ENCODE assay signal across 26 cellular contexts in the genomic region with DNA sequence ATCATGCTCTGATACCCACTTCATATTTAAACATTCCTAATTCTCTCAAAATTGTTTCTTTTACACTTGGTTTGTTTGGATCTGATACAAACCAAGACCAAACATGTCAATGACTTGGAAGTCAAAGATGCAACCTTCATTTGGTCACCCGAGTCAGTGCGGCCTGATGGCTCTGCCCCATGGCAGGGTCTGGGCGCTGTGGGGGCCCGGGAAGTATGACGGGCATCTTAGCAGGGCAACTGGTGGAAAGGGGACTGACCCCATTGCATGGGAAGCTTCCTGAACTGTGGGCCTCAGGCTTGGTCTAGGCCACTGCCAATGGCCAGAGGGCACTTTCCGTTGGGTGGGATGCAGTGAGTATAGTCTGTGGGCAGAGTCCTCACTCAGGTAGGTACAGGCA.
DNase-seq lines count a peak whose midpoint lies in the region; ATAC-seq, FAIRE-seq and TF ChIP-seq lines count a peak whose summit lies in the region.
"Had no signal": no experiment of that assay in that cellular context is flagged by ENCODE, and none has a peak within 500 bp of the region (broad histone marks: within the 10 kb centered on the region; RNA-seq: fewer than 3 reads in every experiment).

No MANE protein-coding gene starts in this region.

- WGBS in HepG2 (ENCODE audit: low lambda C conversion rate): 97% methylated on average over 6 of the region's 6 CpGs
- WGBS in right lobe of liver (ENCODE audit: insufficient coverage, low coverage, low lambda C conversion rate, missing lambda C conversion rate): 100% methylated on average over 1 of the region's 6 CpGs
- WGBS in neuronal stem cell (ENCODE audit: extremely low coverage in 2 of 2, insufficient read length in 2 of 2, insufficient replicate concordance in 1 of 2), 2 donors: no CpG with 5 or more reads among the region's 6 CpGs

- no peak overlapping the region for H3K27ac ChIP-seq in HepG2 (ENCODE audit: extremely low read length, insufficient read depth, low read length)
- no peak overlapping the region for H3K27ac ChIP-seq in right lobe of liver
- peak overlapping the region in 7 of 11 experiments; percentile 40 to 77 (median 65); a peak in 11 of 22 replicates for H3K27ac ChIP-seq in BLaER1 treated with 17β-estradiol and CSF1 and Interleukin-3, amounts not matched to agents 10 nM and 100 nM
- no peak overlapping the region for H3K27ac ChIP-seq in neuronal stem cell (replicated peaks; ENCODE audit: low read length)
- H3K27ac ChIP-seq in coronary artery: no peak overlapping the region

- TF ChIP-seq RAD21 in HepG2 (CRISPR knock-in tag; IDR thresholded peaks at IDR 0.05): no peak

- no peak overlapping the region for H3K4ac ChIP-seq in neuronal stem cell (ENCODE audit: low read length)

- H2BK120ac ChIP-seq in neuronal stem cell (ENCODE audit: low read depth, low read length): no peak overlapping the region

- H3K79me2 ChIP-seq in HepG2 (ENCODE audit: insufficient read depth, low read length): no peaks in the 10 kb centered on the region

- H3K27me3 ChIP-seq in HepG2 (ENCODE audit: control insufficient read depth in 1 of 2, insufficient read depth in 2 of 2, low read length in 2 of 2): no peaks in the 10 kb centered on the region
- no peaks in the 10 kb centered on the region for H3K27me3 ChIP-seq in right lobe of liver
- no peaks in the 10 kb centered on the region for H3K27me3 ChIP-seq in BLaER1 treated with 17β-estradiol and CSF1 and Interleukin-3, amounts not matched to agents 10 nM and 100 nM
- H3K27me3 ChIP-seq in neuronal stem cell (ENCODE audit: control insufficient read depth in 3 of 3, insufficient read depth in 3 of 3, low read depth in 1 of 3, low read length in 3 of 3): no peaks in the 10 kb centered on the region
- H3K27me3 ChIP-seq: BE2C had no signal

- H3K14ac ChIP-seq in neuronal stem cell (ENCODE audit: low read length): no peak overlapping the region

- ATAC-seq in HepG2 (no peak), right lobe of liver (no peak), GM21367 (IDR thresholded peaks at IDR 0.05; ENCODE audit: unreplicated experiment) (no peak)
- ATAC-seq: GM12878 had no signal

- no peak overlapping the region for H2BK5ac ChIP-seq in neuronal stem cell (ENCODE audit: low read length)

- no peaks in the 10 kb centered on the region for H4K20me1 ChIP-seq in HepG2 (ENCODE audit: insufficient read depth, low read length)
- peaks cover 0 to 24% (median 0%) of the 10 kb centered on the region in 11 experiments; a peak in 3 of 22 replicates for H4K20me1 ChIP-seq in BLaER1 treated with 17β-estradiol and CSF1 and Interleukin-3, amounts not matched to agents 10 nM and 100 nM

- H3K36me3 ChIP-seq in HepG2 (replicated peaks in 1 of 2; ENCODE audit: control insufficient read depth in 1 of 2, insufficient read depth in 2 of 2, low read length in 2 of 2) (peaks cover 0 to 4% of the 10 kb centered on the region in 2 experiments; a peak in 2 of 5 replicates), right lobe of liver (no peaks in the 10 kb centered on the region), neuronal stem cell (replicated peaks in 1 of 2; ENCODE audit: control insufficient read depth in 2 of 2, insufficient read depth in 2 of 2, low read length in 2 of 2) (peaks cover 9 to 42% of the 10 kb centered on the region in 2 donors)
- H3K36me3 ChIP-seq in BLaER1 treated with 17β-estradiol and CSF1 and Interleukin-3, amounts not matched to agents 10 nM and 100 nM: peaks cover 0 to 64% (median 18%) of the 10 kb centered on the region in 11 experiments; a peak in 12 of 22 replicates
- H3K36me3 ChIP-seq: BE2C had no signal

- H3K9ac ChIP-seq in HepG2 (ENCODE audit: insufficient read depth, low read depth, low read length): no peak overlapping the region
- H3K9ac ChIP-seq in BLaER1 treated with 17β-estradiol and CSF1 and Interleukin-3, amounts not matched to agents 10 nM and 100 nM: no peak overlapping the region
- H3K9ac ChIP-seq in neuronal stem cell (ENCODE audit: low read depth, low read length, poor library complexity): peak overlapping the region; percentile 1

- no peak overlapping the region for H2AK5ac ChIP-seq in neuronal stem cell (ENCODE audit: low read depth, low read length)

- no peak overlapping the region for H4K8ac ChIP-seq in neuronal stem cell (ENCODE audit: low read depth, low read length)

- H4K91ac ChIP-seq in neuronal stem cell (ENCODE audit: low read depth, low read length, poor library complexity): no peak overlapping the region

- H3K4me3 ChIP-seq in HepG2 (replicated peaks in 1 of 3; ENCODE audit: insufficient read depth in 1 of 3, low read depth in 2 of 3, low read length in 3 of 3) (no peak overlapping the region), right lobe of liver (no peak overlapping the region), neuronal stem cell (ENCODE audit: low read length in 2 of 2) (peak overlapping the region in 1 of 2 donors; percentile 13), coronary artery (no peak overlapping the region)
- no peak overlapping the region for H3K4me3 ChIP-seq in BLaER1 treated with 17β-estradiol and CSF1 and Interleukin-3, amounts not matched to agents 10 nM and 100 nM
- H3K4me3 ChIP-seq: GM12878 had no signal

- H3K79me1 ChIP-seq in neuronal stem cell (ENCODE audit: low read depth, low read length): no peaks in the 10 kb centered on the region

- H2BK12ac ChIP-seq in neuronal stem cell (ENCODE audit: low read length): no peak overlapping the region

- no peak overlapping the region for H2BK15ac ChIP-seq in neuronal stem cell (ENCODE audit: low read length)

- no peak overlapping the region for H2AFZ ChIP-seq in HepG2 (ENCODE audit: low read length)
- H2AFZ ChIP-seq in neuronal stem cell (ENCODE audit: low read length): no peak overlapping the region

- H3K9me3 ChIP-seq in HepG2 (ENCODE audit: low read length) (no peaks in the 10 kb centered on the region), right lobe of liver (no peaks in the 10 kb centered on the region), neuronal stem cell (replicated peaks in 1 of 2; ENCODE audit: control insufficient read depth in 2 of 2, insufficient read depth in 1 of 2, low read depth in 1 of 2, low read length in 2 of 2) (peaks cover 0 to 11% of the 10 kb centered on the region in 2 donors)
- peaks cover 0 to 9% (median 0%) of the 10 kb centered on the region in 11 experiments; a peak in 2 of 22 replicates for H3K9me3 ChIP-seq in BLaER1 treated with 17β-estradiol and CSF1 and Interleukin-3, amounts not matched to agents 10 nM and 100 nM (replicated peaks in 1 of 11)
- H3K9me3 ChIP-seq: BE2C had no signal

- POLR2A ChIA-PET in HepG2 (lab: Yijun Ruan, JAX): interaction anchor here (0.5 kb wide), 1 partner anchor 524 kb away, joined by 3 read pairs; a partner anchor contains a TSS

- intact Hi-C loops in HepG2 (cut with micrococcal nuclease; ENCODE audit: unreplicated experiment) (no loop called here), right lobe of liver (cut with DNase I) (no loop called here)

- H3K4me2 ChIP-seq in HepG2 (ENCODE audit: low read depth, low read length) (no peak overlapping the region), neuronal stem cell (ENCODE audit: insufficient read depth, low read length, poor library complexity, severe bottlenecking) (no peak overlapping the region)
- peak overlapping the region; percentile 76 to 93 (median 86) for H3K4me2 ChIP-seq in BLaER1 treated with 17β-estradiol and CSF1 and Interleukin-3, amounts not matched to agents 10 nM and 100 nM

- H3K4me1 ChIP-seq in HepG2 (ENCODE audit: insufficient read depth, low read length): peaks cover 10% of the 10 kb centered on the region
- no peaks in the 10 kb centered on the region for H3K4me1 ChIP-seq in right lobe of liver
- H3K4me1 ChIP-seq in BLaER1 treated with 17β-estradiol and CSF1 and Interleukin-3, amounts not matched to agents 10 nM and 100 nM: peaks cover 24 to 72% (median 62%) of the 10 kb centered on the region in 10 experiments
- peaks cover 0 to 4% of the 10 kb centered on the region in 2 donors for H3K4me1 ChIP-seq in neuronal stem cell (ENCODE audit: control insufficient read depth in 2 of 2, insufficient read depth in 1 of 2, low read depth in 1 of 2, low read length in 2 of 2)
- H3K4me1 ChIP-seq: BE2C had no signal

- DNase-seq in HepG2 (ENCODE audit: low spot score): no peak
- no peak for DNase-seq in right lobe of liver
- DNase-seq in neuronal stem cell (ENCODE audit: low spot score): no peak
- no peak for DNase-seq in coronary artery (ENCODE audit: low spot score)
- DNase-seq in GM19239 (ENCODE audit: insufficient read length, low spot score): no peak
- DNase-seq: 8988T; ACHN; BE2C; C1 segment of cervical spinal cord; CD4-positive, alpha-beta memory T cell; CD4-positive, CD25-positive, alpha-beta regulatory T cell; CD8-positive, alpha-beta memory T cell; COR-L47; DMS 273 treated with DMSO at 0.1 percent for 48 hours; DMS153; DMS53; DMS79; DND-41; EL; GDM1 had no signal

- CTCF ChIA-PET in HepG2 (lab: Yijun Ruan, JAX; ENCODE audit: low intra/inter-chr PET ratio, low total read pairs): no interaction called here

- no peak for TF ChIP-seq EP300 in HepG2 (IDR thresholded peaks at IDR 0.05; ENCODE audit: low read depth in 2 of 2, low read length in 2 of 2)
- no peak for TF ChIP-seq EP300 in HepG2 (CRISPR knock-in tag; IDR thresholded peaks at IDR 0.05; ENCODE audit: borderline replicate concordance)

- no peak for TF ChIP-seq POLR2A in HepG2 (IDR thresholded peaks at IDR 0.05; ENCODE audit: insufficient read depth in 1 of 2, low read depth in 2 of 2, low read length in 2 of 2)
- TF ChIP-seq POLR2A in right lobe of liver (IDR thresholded peaks at IDR 0.05): no peak

- in situ Hi-C loops in HepG2 (cut with HindIII; ENCODE audit: extremely low pct_ligation_motif_present, low pct_unique_long_range_greater_than_20kb): no loop called here

- no TSS peak for BruUV-seq in HepG2 (replicated peaks; lab: Mats Ljungman, UMichigan)

- H3K23ac ChIP-seq in neuronal stem cell (ENCODE audit: low read depth, low read length, poor library complexity): peak overlapping the region; percentile 6

- no peak overlapping the region for H3K18ac ChIP-seq in neuronal stem cell (ENCODE audit: low read length)

- TF ChIP-seq CTCF in HepG2 (CRISPR knock-in tag; IDR thresholded peaks at IDR 0.05) (no peak), right lobe of liver (IDR thresholded peaks at IDR 0.05) (no peak), coronary artery (IDR thresholded peaks at IDR 0.05) (no peak)

- FAIRE-seq in HepG2 (lab: Jason Lieb, UNC) (no peak), GM19239 (lab: Jason Lieb, UNC) (no peak)
- FAIRE-seq: A204.1, GM12878, GM12892, GM18507 had no signal

TF ChIP-seq in HepG2, 621 proteins besides CTCF, POLR2A, EP300 and RAD21 (continues in another document):
- TF ChIP-seq ZNF720 (CRISPR knock-in tag; IDR thresholded peaks at IDR 0.05): no peak
- no peak for TF ChIP-seq ZNF660 (CRISPR knock-in tag; IDR thresholded peaks at IDR 0.05; ENCODE audit: borderline replicate concordance, low read depth)
- no peak for TF ChIP-seq CBX2 (IDR thresholded peaks at IDR 0.05; ENCODE audit: low read depth, low read length)
- TF ChIP-seq CBX2 (CRISPR knock-in tag; IDR thresholded peaks at IDR 0.05; ENCODE audit: low read depth): no peak
- 0 out of 2 replicates have a peak, but pooled peaks have one; percentile 27 for TF ChIP-seq EED (CRISPR knock-in tag; IDR thresholded peaks at IDR 0.05)

Comparison
In these comparisons a context has a peak if more than half of its experiments do, and no peak if none do; other contexts are left out.
1. H3K27ac ChIP-seq: peak in BLaER1 treated with 17β-estradiol and CSF1 and Interleukin-3, amounts not matched to agents 10 nM and 100 nM (7 of 11); none in HepG2 (single experiment), right lobe of liver (0 of 3), neuronal stem cell (single experiment) and coronary artery (0 of 2).
2. H3K4me2 ChIP-seq: peak in BLaER1 treated with 17β-estradiol and CSF1 and Interleukin-3, amounts not matched to agents 10 nM and 100 nM (11 of 11); none in HepG2 (single experiment) and neuronal stem cell (single experiment).